In genomic region chr13:46160474-46161066, GRCh38 we compare ENCODE assay signal across 8 cellular contexts. TPM values are rescaled to one million over a fixed set of nuclear protein-coding genes. Genes with fewer than 3 reads are reported as not detected.
DNase-seq lines count a peak whose midpoint lies in the region; ATAC-seq and TF ChIP-seq lines count a peak whose summit lies in the region.

No MANE protein-coding gene starts in this region.

- H3K9me3 ChIP-seq in adrenal gland (replicated peaks in 1 of 3) (no peaks in the 10 kb centered on the region), right atrium auricular region (no peaks in the 10 kb centered on the region), gastrocnemius medialis (no peaks in the 10 kb centered on the region)

- intact Hi-C loops in adrenal gland (cut with DNase I), result no loop called here
- intact Hi-C loops in gastrocnemius medialis (cut with DNase I; ENCODE audit: low total_unique reads), result loop anchor here (5.0 kb wide), 2 partner anchors 353 to 648 kb away; no protein-coding TSS in a partner anchor

- no peak for DNase-seq in activated T-cell treated with anti-CD3 and anti-CD28 coated beads, Interleukin-2, amount 50 U/mL, for 4 hours
- DNase-seq in activated T-cell treated with anti-CD3 and anti-CD28 coated beads, Interleukin-2, amount 50 U/mL, for 1 hour, result no peak
- DNase-seq in NCI-H526 treated with DMSO at 0.1 percent for 48 hours (lab: John Stamatoyannopoulos, UW), result peak; percentile 49
- no peak for DNase-seq in adrenal gland
- no peak for DNase-seq in right atrium auricular region (ENCODE audit: low spot score)
- no peak for DNase-seq in gastrocnemius medialis

- H3K27me3 ChIP-seq in adrenal gland (no peaks in the 10 kb centered on the region), right atrium auricular region (no peaks in the 10 kb centered on the region), gastrocnemius medialis (no peaks in the 10 kb centered on the region)

- H3K27me3 Mint-ChIP-seq in activated T-cell treated with anti-CD3 and anti-CD28 coated beads, Interleukin-2, amount 50 U/mL, for 4 hours (ENCODE audit: low read depth), result no peaks in the 10 kb centered on the region

- H3K36me3 ChIP-seq in adrenal gland (replicated peaks in 1 of 2) (peaks cover 0 to 3% of the 10 kb centered on the region in 2 donors), right atrium auricular region (no peaks in the 10 kb centered on the region), gastrocnemius medialis (no peaks in the 10 kb centered on the region)

- 29 to 36% (median 32%) methylated on average over 4 of the region's 4 CpGs for WGBS in adrenal gland, 4 donors

- H3K27ac ChIP-seq in adrenal gland (no peak overlapping the region), right atrium auricular region (no peak overlapping the region), gastrocnemius medialis (no peak overlapping the region)

- peak; percentile 42 to 53 for ATAC-seq in activated T-cell treated with anti-CD3 and anti-CD28 coated beads, Interleukin-2, amount 50 U/mL, for 4 hours
- ATAC-seq in HG02852 (IDR thresholded peaks at IDR 0.05; ENCODE audit: unreplicated experiment) (peak; percentile 52), gastrocnemius medialis (peak in 1 of 2 donors; percentile 49), GM18907 (IDR thresholded peaks at IDR 0.05; ENCODE audit: unreplicated experiment) (no peak)

- H3K4me3 ChIP-seq in adrenal gland, result no peak overlapping the region
- no peak overlapping the region for H3K4me3 ChIP-seq in right atrium auricular region
- no peak overlapping the region for H3K4me3 ChIP-seq in gastrocnemius medialis

- peaks cover 46% of the 10 kb centered on the region for H3K36me3 Mint-ChIP-seq in activated T-cell treated with anti-CD3 and anti-CD28 coated beads, Interleukin-2, amount 50 U/mL, for 4 hours (ENCODE audit: insufficient read depth)

- TF ChIP-seq POLR2A in adrenal gland (IDR thresholded peaks at IDR 0.05), result no peak
- no peak for TF ChIP-seq POLR2A in gastrocnemius medialis (IDR thresholded peaks at IDR 0.05)

- H3K4me3 Mint-ChIP-seq in activated T-cell treated with anti-CD3 and anti-CD28 coated beads, Interleukin-2, amount 50 U/mL, for 4 hours, result peak overlapping the region; percentile 55

- TF ChIP-seq CTCF in adrenal gland (IDR thresholded peaks at IDR 0.05) (peak; percentile 60 to 82 (median 73)), right atrium auricular region (IDR thresholded peaks at IDR 0.05) (peak; percentile 68 to 82), gastrocnemius medialis (IDR thresholded peaks at IDR 0.05 in 4 of 5, conservative IDR thresholded peaks at IDR 0.05 in 1 of 5) (peak; percentile 39 to 73 (median 54))

- in situ Hi-C loops in gastrocnemius medialis (cut with MboI; ENCODE audit: low sequenced_read_pairs in 4 of 4), result loop anchor here in 2 of 4 donors (25.0 kb wide), 2 partner anchors 348 to 648 kb away; no protein-coding TSS in a partner anchor

- H3K4me1 ChIP-seq in adrenal gland (replicated peaks in 1 of 2) (no peaks in the 10 kb centered on the region), right atrium auricular region (no peaks in the 10 kb centered on the region), gastrocnemius medialis (no peaks in the 10 kb centered on the region)

- H3K9me3 Mint-ChIP-seq in activated T-cell treated with anti-CD3 and anti-CD28 coated beads, Interleukin-2, amount 50 U/mL, for 4 hours, result no peaks in the 10 kb centered on the region

- H3K4me1 Mint-ChIP-seq in activated T-cell treated with anti-CD3 and anti-CD28 coated beads, Interleukin-2, amount 50 U/mL, for 4 hours (ENCODE audit: low read depth), result peaks cover 56% of the 10 kb centered on the region

RNA-seq across cellular contexts. Expression of gene LCP1, which starts 21.4 kb away (rescaled TPM):
- 100 to 1,000 TPM; 617 to 663 (median 631) TPM for total RNA-seq in activated T-cell treated with anti-CD3 and anti-CD28 coated beads, Interleukin-2, amount 50 U/mL, for 4 hours
- 100 to 1,000 TPM in 1 of 8 donors, 10 to 100 TPM in 7; 32.9 to 109 (median 67.2) TPM for total RNA-seq in adrenal gland
- 10 to 100 TPM; 17.3 to 91.9 (median 27.4) TPM for polyA plus RNA-seq in adrenal gland
- 10 to 100 TPM in 1 of 2 donors, 1 to 10 TPM in 1; 8.6 to 31.7 TPM for total RNA-seq in right atrium auricular region
- 10 to 100 TPM in 2 of 4 donors, 1 to 10 TPM in 2; 3.7 to 12.5 (median 10.1) TPM for total RNA-seq in gastrocnemius medialis

RNA-seq across cellular contexts. Expression of gene LRRC63, which starts 51.2 kb away (rescaled TPM):
- under 1 TPM in 1 of 3 donors, not detected in 2; 0.16 TPM for total RNA-seq in activated T-cell treated with anti-CD3 and anti-CD28 coated beads, Interleukin-2, amount 50 U/mL, for 4 hours
- total RNA-seq in adrenal gland (1 to 10 TPM in 2 of 8 donors, under 1 TPM in 4, not detected in 2; 0.26 to 2.2 (median 0.66) TPM), right atrium auricular region (not detected), gastrocnemius medialis (not detected)
- 1 to 10 TPM in 1 of 3 donors, under 1 TPM in 2; 0.32 to 1.3 (median 0.44) TPM for polyA plus RNA-seq in adrenal gland

RNA-seq across cellular contexts. Expression of gene CPB2, which starts 55.7 kb away (rescaled TPM):
- under 1 TPM; 0.11 to 0.23 (median 0.21) TPM for total RNA-seq in activated T-cell treated with anti-CD3 and anti-CD28 coated beads, Interleukin-2, amount 50 U/mL, for 4 hours
- total RNA-seq in adrenal gland (under 1 TPM in 1 of 8 donors, not detected in 7; 0.23 TPM), right atrium auricular region (not detected), gastrocnemius medialis (1 to 10 TPM in 1 of 4 donors, under 1 TPM in 1, not detected in 2; 0.42 to 1.4 TPM)
- under 1 TPM in 1 of 3 donors, not detected in 2; 0.22 TPM for polyA plus RNA-seq in adrenal gland

Comparison
In these comparisons a context has a peak if more than half of its experiments do, and no peak if none do; other contexts are left out.
1. RNA of gene LCP1, which starts 21.4 kb away (total RNA-seq): 617 to 663 TPM in activated T-cell treated with anti-CD3 and anti-CD28 coated beads, Interleukin-2, amount 50 U/mL, for 4 hours; 32.9 to 109 TPM in adrenal gland, 8.6 to 31.7 TPM in right atrium auricular region and 3.7 to 12.5 TPM in gastrocnemius medialis; every median in the first group is over 4 times any median in the second.
2. Peak in every context shown above with its lines, with median percentiles within 50 percentile points of each other: CTCF ChIP-seq.